15 cellular contexts compared by ENCODE assay signal in genomic region chr5:41985945-41986344, GRCh38.
DNase-seq lines count a peak whose midpoint lies in the region; ATAC-seq and TF ChIP-seq lines count a peak whose summit lies in the region.
"Had no signal": no experiment of that assay in that cellular context is flagged by ENCODE, and none has a peak within 500 bp of the region (broad histone marks: within the 10 kb centered on the region; RNA-seq: fewer than 3 reads in every experiment).

No MANE protein-coding gene starts in this region.

- DNase-seq in IMR-90 (no peak), ascending aorta (ENCODE audit: low spot score in 2 of 2) (no peak), thoracic aorta (ENCODE audit: low spot score) (no peak)
- no peak for DNase-seq in stimulated activated CD4-positive, alpha-beta T cell treated with anti-CD3 and anti-CD28 coated beads, Interleukin-1b, Interleukin-23, amount 100 ng/mL, for 48 hours
- DNase-seq: C1 segment of cervical spinal cord; Calu3; CD4-positive, alpha-beta memory T cell; COR-L47; DMS79 treated with DMSO at 0.1 percent for 48 hours; GF-D8; HFFc6 had no signal

- TF ChIP-seq POLR2A in IMR-90 (IDR thresholded peaks at IDR 0.05; ENCODE audit: low read depth, low read length): no peak

- in situ Hi-C loops in IMR-90 (cut with MboI; ENCODE audit: low sequenced_read_pairs): no loop called here

- no peak overlapping the region for H2BK5ac ChIP-seq in IMR-90 (ENCODE audit: low read depth, low read length, poor library complexity, severe bottlenecking)

- no peak overlapping the region for H3K4me2 ChIP-seq in IMR-90 (ENCODE audit: low read depth, low read length)
- H3K4me2 ChIP-seq: GM23338 had no signal

- H2BK20ac ChIP-seq in IMR-90 (ENCODE audit: low read depth, low read length): no peak overlapping the region

- no peaks in the 10 kb centered on the region for H4K20me1 ChIP-seq in IMR-90 (ENCODE audit: insufficient read depth, low read length)

- H3K4me3 ChIP-seq in IMR-90 (ENCODE audit: insufficient read depth, low read depth, low read length) (no peak overlapping the region), ascending aorta (no peak overlapping the region), thoracic aorta (no peak overlapping the region)
- H3K4me3 ChIP-seq: GM23338, HAP-1 had no signal

- no peak overlapping the region for H3K9ac ChIP-seq in IMR-90 (ENCODE audit: low read depth, low read length)

- H3K4me1 ChIP-seq in IMR-90 (ENCODE audit: control insufficient read depth, insufficient read depth, low read length) (no peaks in the 10 kb centered on the region), ascending aorta (no peaks in the 10 kb centered on the region), thoracic aorta (ENCODE audit: control insufficient read depth in 1 of 2, low read depth in 2 of 2) (peaks cover 0 to 16% of the 10 kb centered on the region in 2 donors)
- H3K4me1 ChIP-seq: HAP-1 had no signal

- H3K23ac ChIP-seq in IMR-90 (ENCODE audit: low read depth, low read length): no peak overlapping the region

- no peak overlapping the region for H2AK9ac ChIP-seq in IMR-90 (replicated peaks; ENCODE audit: low read depth, low read length, poor library complexity)

- H3K18ac ChIP-seq in IMR-90 (ENCODE audit: low read depth, low read length): no peak overlapping the region

- no peak for TF ChIP-seq RAD21 in IMR-90 (IDR thresholded peaks at IDR 0.05; ENCODE audit: low read length)

- peak; percentile 55 for ATAC-seq in HG03135 (IDR thresholded peaks at IDR 0.05; ENCODE audit: unreplicated experiment)
- ATAC-seq in IMR-90 (ENCODE audit: low read depth): no peak
- ATAC-seq in thoracic aorta (ENCODE audit: insufficient number of reproducible peaks, low FRiP score, low read depth): no peak
- no peak for ATAC-seq in HG03571 (IDR thresholded peaks at IDR 0.05; ENCODE audit: unreplicated experiment)
- ATAC-seq: GM23338 had no signal

- H3K36me3 ChIP-seq in IMR-90 (ENCODE audit: control insufficient read depth, insufficient read depth, low read length) (no peaks in the 10 kb centered on the region), ascending aorta (no peaks in the 10 kb centered on the region), thoracic aorta (no peaks in the 10 kb centered on the region)
- H3K36me3 ChIP-seq: HAP-1 had no signal

- intact Hi-C loops in IMR-90 (cut with micrococcal nuclease): no loop called here
- intact Hi-C loops in ascending aorta (cut with DNase I): no loop called here

- no peak overlapping the region for H4K8ac ChIP-seq in IMR-90 (ENCODE audit: low read depth in 2 of 2, low read length in 2 of 2)

- dilution Hi-C loops in IMR-90 (cut with HindIII; ENCODE audit: low sequenced_read_pairs, unreplicated experiment): no loop called here

- no CpG with 5 or more reads among the region's 2 CpGs for WGBS in IMR-90 (ENCODE audit: extremely low coverage in 2 of 2, insufficient read length in 1 of 2), 2 experiments

- H3K4ac ChIP-seq in IMR-90 (ENCODE audit: low read depth, low read length): no peak overlapping the region

- H3K9me1 ChIP-seq in IMR-90 (ENCODE audit: insufficient read depth, low read length): no peaks in the 10 kb centered on the region

- no peaks in the 10 kb centered on the region for H3K9me3 ChIP-seq in IMR-90 (ENCODE audit: control insufficient read depth, insufficient read depth, low read length)
- no peaks in the 10 kb centered on the region for H3K9me3 ChIP-seq in ascending aorta
- H3K9me3 ChIP-seq in thoracic aorta: no peaks in the 10 kb centered on the region
- H3K9me3 ChIP-seq: HAP-1 had no signal

- no peak overlapping the region for H3K14ac ChIP-seq in IMR-90 (replicated peaks; ENCODE audit: low read depth, low read length)

- TF ChIP-seq CTCF in IMR-90 (conservative IDR thresholded peaks at IDR 0.05; ENCODE audit: low read depth, low read length): no peak
- TF ChIP-seq CTCF in ascending aorta (IDR thresholded peaks at IDR 0.05): no peak
- TF ChIP-seq CTCF in thoracic aorta (IDR thresholded peaks at IDR 0.05): no peak

- no TSS peak for BruUV-seq in IMR-90 (replicated peaks; lab: Mats Ljungman, UMichigan)

- H3K27me3 ChIP-seq in IMR-90 (ENCODE audit: control insufficient read depth, insufficient read depth, low read length) (no peaks in the 10 kb centered on the region), ascending aorta (no peaks in the 10 kb centered on the region), thoracic aorta (replicated peaks; ENCODE audit: insufficient read depth) (no peaks in the 10 kb centered on the region)

- H4K5ac ChIP-seq in IMR-90 (ENCODE audit: low read depth, low read length): no peak overlapping the region

- H3K27ac ChIP-seq in IMR-90 (ENCODE audit: insufficient read depth, low read length) (no peak overlapping the region), ascending aorta (peak overlapping the region; percentile 24 to 32), thoracic aorta (peak overlapping the region; percentile 28 to 72)

- H2BK120ac ChIP-seq in IMR-90 (ENCODE audit: low read depth, low read length): no peak overlapping the region

- H4K91ac ChIP-seq in IMR-90 (ENCODE audit: insufficient read depth, low read depth, low read length): no peak overlapping the region

- no peak overlapping the region for H3K56ac ChIP-seq in IMR-90 (ENCODE audit: extremely low read depth, insufficient read depth, low read length)

- POLR2A ChIA-PET in IMR-90 (lab: Charles Lee; ENCODE audit: unreplicated experiment): no interaction called here

- no peak overlapping the region for H2BK15ac ChIP-seq in IMR-90 (ENCODE audit: low read depth, low read length)

- H3K79me1 ChIP-seq in IMR-90 (ENCODE audit: low read depth in 1 of 2, low read length in 2 of 2): no peaks in the 10 kb centered on the region

- no peak overlapping the region for H2AK5ac ChIP-seq in IMR-90 (ENCODE audit: low read depth, low read length)

- H2AFZ ChIP-seq in IMR-90 (replicated peaks; ENCODE audit: low read length, poor library complexity): no peak overlapping the region
- H2AFZ ChIP-seq: GM23338 had no signal

- CTCF ChIA-PET in IMR-90 (lab: Yijun Ruan, JAX): no interaction called here

TF ChIP-seq in IMR-90, 13 proteins besides CTCF, POLR2A, EP300 and RAD21:
- TF ChIP-seq MAZ (IDR thresholded peaks at IDR 0.05; ENCODE audit: borderline replicate concordance, low read depth, low read length): no peak
- no peak for TF ChIP-seq ELK1 (IDR thresholded peaks at IDR 0.05; ENCODE audit: borderline replicate concordance, low read depth, low read length)
- TF ChIP-seq MXI1 (IDR thresholded peaks at IDR 0.05; ENCODE audit: borderline replicate concordance, low read depth, low read length): no peak
- no peak for TF ChIP-seq NFE2L2 (IDR thresholded peaks at IDR 0.05; ENCODE audit: low read depth, low read length)
- TF ChIP-seq CEBPB (IDR thresholded peaks at IDR 0.05; ENCODE audit: low read depth, low read length): peak; percentile 70
